ENCODE assay signal across 1 cellular context in the genomic region with DNA sequence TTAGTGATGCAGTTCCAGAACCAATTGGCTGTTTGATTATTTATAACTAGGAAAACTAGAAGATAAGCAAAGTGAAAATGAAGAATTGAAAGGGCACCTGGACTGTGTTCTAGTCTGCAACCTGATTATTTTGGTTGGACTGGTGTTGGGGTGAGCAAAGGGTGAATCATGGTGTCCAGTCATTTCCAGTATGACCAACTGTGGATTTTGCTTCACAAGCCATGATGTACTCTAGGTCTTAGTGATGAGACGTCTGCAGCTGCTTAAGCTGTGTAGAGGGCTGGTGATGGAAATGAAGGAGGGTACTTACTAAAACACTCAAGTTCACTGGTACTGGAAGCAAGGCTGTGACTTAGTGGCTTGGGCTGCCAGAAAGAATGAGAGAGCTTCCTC.
TF ChIP-seq lines count a peak whose summit lies in the region.

No MANE protein-coding gene starts in this region.

TF ChIP-seq in H1, 55 proteins besides CTCF, POLR2A, EP300 and RAD21:
- TF ChIP-seq GABPA (IDR thresholded peaks at IDR 0.05; ENCODE audit: borderline replicate concordance, insufficient read depth, low read length) (no peak), SP4 (IDR thresholded peaks at IDR 0.05; ENCODE audit: low read length) (no peak), RBBP5 (IDR thresholded peaks at IDR 0.05; ENCODE audit: borderline replicate concordance, low read depth, low read length) (no peak), CEBPB (IDR thresholded peaks at IDR 0.05; ENCODE audit: low read depth, low read length) (no peak), TAF1 (IDR thresholded peaks at IDR 0.05; ENCODE audit: low read depth, low read length) (no peak), PHF8 (conservative IDR thresholded peaks at IDR 0.05; ENCODE audit: low read depth, low read length) (no peak), CHD2 (IDR thresholded peaks at IDR 0.05; ENCODE audit: low read length) (no peak), POU5F1 (IDR thresholded peaks at IDR 0.05; ENCODE audit: low read depth, low read length) (no peak), BRCA1 (IDR thresholded peaks at IDR 0.05; ENCODE audit: low read depth, low read length) (no peak)
